ENCODE assay signal across 8 cellular contexts in genomic region chr11:46345131-46345597, GRCh38. TPM values are rescaled to one million over a fixed set of nuclear protein-coding genes. Genes with fewer than 3 reads are reported as not detected.
A peak's percentile ranks its signal among the peaks of the same experiment; 100 is the strongest.
DNase-seq lines count a peak whose midpoint lies in the region; ATAC-seq and TF ChIP-seq lines count a peak whose summit lies in the region.

No MANE protein-coding gene starts in this region.

- peak overlapping the region; percentile 39 to 83 for H3K4ac ChIP-seq in mesenchymal stem cell (ENCODE audit: low read depth in 1 of 2, low read length in 2 of 2)

- peaks cover 8% of the 10 kb centered on the region for H3K79me1 ChIP-seq in mesenchymal stem cell (replicated peaks; ENCODE audit: low read length, poor library complexity, severe bottlenecking)

- H3K27ac ChIP-seq in DOHH2 (ENCODE audit: low read depth, low read length): no peak overlapping the region
- peak overlapping the region in 2 of 4 donors; percentile 31 to 56 for H3K27ac ChIP-seq in body of pancreas
- H3K27ac ChIP-seq in mesenchymal stem cell (ENCODE audit: low read length, poor library complexity, severe bottlenecking): no peak overlapping the region

- H3K79me2 ChIP-seq in DOHH2 (ENCODE audit: control insufficient read depth, low read length): peaks cover 26% of the 10 kb centered on the region

- H3K4me1 ChIP-seq in DOHH2 (ENCODE audit: control insufficient read depth, low read length) (peaks cover 50% of the 10 kb centered on the region), body of pancreas (peaks cover 39% of the 10 kb centered on the region), mesenchymal stem cell (ENCODE audit: control insufficient read depth, insufficient read depth, low read depth, low read length) (peaks cover 27% of the 10 kb centered on the region)

- peak overlapping the region; percentile 80 for H2AFZ ChIP-seq in mesenchymal stem cell (ENCODE audit: low read depth, low read length)

- H3K9me3 ChIP-seq in DOHH2 (ENCODE audit: control insufficient read depth, insufficient read depth, low read length) (no peaks in the 10 kb centered on the region), body of pancreas (no peaks in the 10 kb centered on the region), mesenchymal stem cell (ENCODE audit: control insufficient read depth, low read length) (no peaks in the 10 kb centered on the region)

- WGBS in body of pancreas, 2 donors: 55 to 72% methylated on average over 12 to 20 of the region's 20 CpGs
- WGBS in mesenchymal stem cell: 36% methylated on average over 20 of the region's 20 CpGs

- H3K14ac ChIP-seq in mesenchymal stem cell (ENCODE audit: low read length in 2 of 2): peak overlapping the region in 1 of 2 experiments; percentile 82

- no peak overlapping the region for H2BK5ac ChIP-seq in mesenchymal stem cell (ENCODE audit: low read depth, low read length, poor library complexity, severe bottlenecking)

- peak overlapping the region; percentile 63 for H4K91ac ChIP-seq in mesenchymal stem cell (ENCODE audit: low read length)

- H3K36me3 ChIP-seq in DOHH2 (ENCODE audit: control insufficient read depth, low read length) (no peaks in the 10 kb centered on the region; the same call in 1 of the 2 replicates), body of pancreas (replicated peaks in 1 of 2; ENCODE audit: insufficient read depth in 1 of 2, low read depth in 2 of 2) (no peaks in the 10 kb centered on the region), mesenchymal stem cell (ENCODE audit: control insufficient read depth in 1 of 2, insufficient read depth in 2 of 2, low read depth in 1 of 2, low read length in 2 of 2) (no peaks in the 10 kb centered on the region)

- H3K4me2 ChIP-seq in DOHH2 (ENCODE audit: low read length) (peak overlapping the region; percentile 42), mesenchymal stem cell (ENCODE audit: low read length, poor library complexity, severe bottlenecking) (no peak overlapping the region)

- H2AK5ac ChIP-seq in mesenchymal stem cell (ENCODE audit: low read length, severe bottlenecking): no peak overlapping the region

- H2BK15ac ChIP-seq in mesenchymal stem cell (ENCODE audit: low read depth, poor library complexity, severe bottlenecking): peak overlapping the region; percentile 17

- H3K9me2 ChIP-seq in DOHH2 (replicated peaks; ENCODE audit: control insufficient read depth, low read length): no peaks in the 10 kb centered on the region

- H3K23ac ChIP-seq in mesenchymal stem cell (ENCODE audit: low read length in 2 of 2): no peak overlapping the region

- H2BK120ac ChIP-seq in mesenchymal stem cell (ENCODE audit: low read depth, low read length): no peak overlapping the region

- H4K20me1 ChIP-seq in DOHH2 (ENCODE audit: control insufficient read depth, insufficient read depth, low read depth, low read length): peaks cover 11% of the 10 kb centered on the region; the same call in 1 of the 2 replicates

- H2BK12ac ChIP-seq in mesenchymal stem cell (ENCODE audit: low read length in 2 of 2): peak overlapping the region in 1 of 2 experiments; percentile 80

- intact Hi-C loops in body of pancreas (cut with DNase I): no loop called here

- DNase-seq in NB4 (ENCODE audit: low read depth) (peak; percentile 93), body of pancreas (peak in 1 of 4 donors; percentile 62), mesenchymal stem cell (no peak), NCI-H2227 treated with DMSO at 0.1 percent for 48 hours (lab: John Stamatoyannopoulos, UW) (no peak), inferior parietal cortex (ENCODE audit: extremely low spot score) (no peak), LoVo (ENCODE audit: low spot score) (no peak)

- ATAC-seq in body of pancreas (no peak), HG03135 (IDR thresholded peaks at IDR 0.05; ENCODE audit: unreplicated experiment) (no peak)

- TF ChIP-seq POLR2A in NB4 (IDR thresholded peaks at IDR 0.05; ENCODE audit: extremely low read depth, insufficient read length): no peak
- peak in 2 of 3 donors; percentile 38 to 56 for TF ChIP-seq POLR2A in body of pancreas (IDR thresholded peaks at IDR 0.05)

- TF ChIP-seq CTCF in DOHH2 (IDR thresholded peaks at IDR 0.05; ENCODE audit: low read depth, low read length, poor library complexity, severe bottlenecking): no peak
- TF ChIP-seq CTCF in NB4 (IDR thresholded peaks at IDR 0.05; ENCODE audit: low read depth, low read length): no peak
- no peak for TF ChIP-seq CTCF in body of pancreas (IDR thresholded peaks at IDR 0.05)

- H3K27me3 ChIP-seq in DOHH2 (ENCODE audit: control insufficient read depth, low read length) (peaks cover 53% of the 10 kb centered on the region), body of pancreas (no peaks in the 10 kb centered on the region), mesenchymal stem cell (ENCODE audit: control insufficient read depth in 1 of 2, insufficient read depth in 1 of 2, low read length in 2 of 2) (peaks cover 0 to 37% of the 10 kb centered on the region in 2 experiments)

- H3F3A ChIP-seq in DOHH2 (ENCODE audit: control insufficient read depth, insufficient read depth): peaks cover 7% of the 10 kb centered on the region; the same call in 1 of the 2 replicates

- H4K8ac ChIP-seq in mesenchymal stem cell (ENCODE audit: low read length): peak overlapping the region; percentile 29

- peak overlapping the region; percentile 34 to 91 for H3K18ac ChIP-seq in mesenchymal stem cell (ENCODE audit: low read depth in 1 of 2, low read length in 2 of 2)

- no peak overlapping the region for H3K9ac ChIP-seq in mesenchymal stem cell (ENCODE audit: low read length)

- H3K4me3 ChIP-seq in DOHH2 (ENCODE audit: low read length) (peak overlapping the region; percentile 28; the same call in 1 of the 2 replicates), NB4 (ENCODE audit: low read depth, low read length) (peak overlapping the region; percentile 93), body of pancreas (no peak overlapping the region), mesenchymal stem cell (ENCODE audit: insufficient read depth in 1 of 2, low read depth in 1 of 2, low read length in 2 of 2) (no peak overlapping the region)

RNA-seq across cellular contexts. Expression of gene DGKZ, which starts 2.1 kb away (rescaled TPM):
- total RNA-seq in body of pancreas: 10 to 100 TPM; 79.4 to 86.4 TPM
- polyA plus RNA-seq in mesenchymal stem cell (2013, experiment 1 of 2): 40.1 TPM
- polyA plus RNA-seq in mesenchymal stem cell (2013, experiment 2 of 2): 38.8 TPM

RNA-seq across cellular contexts. Expression of gene MDK, which starts 36.3 kb away (rescaled TPM):
- total RNA-seq in body of pancreas: 10 to 100 TPM; 36.9 to 63.0 TPM
- polyA plus RNA-seq in mesenchymal stem cell (2013, experiment 1 of 2): 777 TPM
- 775 TPM for polyA plus RNA-seq in mesenchymal stem cell (2013, experiment 2 of 2)

RNA-seq across cellular contexts. Expression of gene CHRM4, which starts 46.4 kb away (rescaled TPM):
- not detected for total RNA-seq in body of pancreas
- polyA plus RNA-seq in mesenchymal stem cell (2013, experiment 1 of 2): 0.08 TPM
- polyA plus RNA-seq in mesenchymal stem cell (2013, experiment 2 of 2): 0.07 TPM

Comparison
In these comparisons a context has a peak if more than half of its experiments do, and no peak if none do; other contexts are left out.
1. H3K4me3 ChIP-seq: peak in DOHH2 (single experiment) and NB4 (single experiment); none in body of pancreas (0 of 2) and mesenchymal stem cell (0 of 2).